In the genomic region with DNA sequence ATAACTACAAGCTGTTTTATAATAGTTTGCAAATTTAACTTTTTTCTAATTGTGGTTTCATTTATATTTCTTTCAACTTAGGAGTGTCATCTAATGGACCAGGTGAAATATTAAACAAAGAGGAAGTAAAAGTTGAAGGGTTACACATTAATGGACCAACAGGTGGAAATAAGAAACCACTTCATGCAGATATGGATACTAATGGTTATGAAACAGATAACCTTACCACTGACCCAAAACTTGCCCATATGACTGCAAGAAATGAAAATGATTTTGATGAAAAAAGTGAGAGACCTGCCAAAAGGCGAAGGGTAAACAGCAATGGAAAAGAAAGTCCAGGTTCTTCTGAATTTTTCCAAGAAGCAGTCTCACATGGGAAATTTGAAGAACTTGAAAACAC, we compare ENCODE assay signal across 9 cellular contexts. TPM values are rescaled to one million over a fixed set of nuclear protein-coding genes. Genes with fewer than 3 reads are reported as not detected.
DNase-seq lines count a peak whose midpoint lies in the region; ATAC-seq lines count a peak whose summit lies in the region.
"Had no signal": no experiment of that assay in that cellular context is flagged by ENCODE, and none has a peak within 500 bp of the region (broad histone marks: within the 10 kb centered on the region; RNA-seq: fewer than 3 reads in every experiment).

No MANE protein-coding gene starts in this region.

- no peak for DNase-seq in activated CD4-positive, alpha-beta T cell treated with anti-CD3 and anti-CD28 coated beads, Interleukin-2, amount 10 ng/mL, durations not matched to agents 24 days and 14 days
- DNase-seq in activated CD4-positive, alpha-beta T cell treated with anti-CD3 and anti-CD28 coated beads, Interleukin-2, amount 10 ng/mL, durations not matched to agents 7 days and 5 days: no peak
- DNase-seq in NCI-H1417 treated with DMSO at 0.1 percent for 48 hours (lab: John Stamatoyannopoulos, UW): no peak
- DNase-seq in anterior cingulate cortex (lab: John Stamatoyannopoulos, UW): no peak
- no peak for DNase-seq in islet precursor cell
- DNase-seq: NCI-H1092 had no signal

- peak; percentile 88 for ATAC-seq in HG02610 (IDR thresholded peaks at IDR 0.05; ENCODE audit: unreplicated experiment)
- ATAC-seq in HG03571 (IDR thresholded peaks at IDR 0.05; ENCODE audit: unreplicated experiment): peak; percentile 85

- no peak overlapping the region for H3K4me3 Mint-ChIP-seq in activated CD4-positive, alpha-beta T cell treated with anti-CD3 and anti-CD28 coated beads, Interleukin-2, amount 10 ng/mL, durations not matched to agents 24 days and 14 days
- no peak overlapping the region for H3K4me3 Mint-ChIP-seq in activated CD4-positive, alpha-beta T cell treated with anti-CD3 and anti-CD28 coated beads, Interleukin-2, amount 10 ng/mL, durations not matched to agents 7 days and 5 days
- peak overlapping the region; percentile 4 for H3K4me3 Mint-ChIP-seq in stimulated activated naive CD8-positive, alpha-beta T cell treated with anti-CD3 and anti-CD28 coated beads, Interleukin-15, Interleukin-2, amounts not matched to agents 100 ng/mL and 50 ng/mL, for 24 hours

- POLR2A ChIA-PET in activated CD4-positive, alpha-beta T cell treated with anti-CD3 and anti-CD28 coated beads, Interleukin-2, amount 10 ng/mL, durations not matched to agents 7 days and 5 days (lab: Charles Lee): no interaction called here

- H3K9me3 Mint-ChIP-seq in activated CD4-positive, alpha-beta T cell treated with anti-CD3 and anti-CD28 coated beads, Interleukin-2, amount 10 ng/mL, durations not matched to agents 24 days and 14 days: no peaks in the 10 kb centered on the region
- H3K9me3 Mint-ChIP-seq in activated CD4-positive, alpha-beta T cell treated with anti-CD3 and anti-CD28 coated beads, Interleukin-2, amount 10 ng/mL, durations not matched to agents 7 days and 5 days: no peaks in the 10 kb centered on the region
- H3K9me3 Mint-ChIP-seq in stimulated activated naive CD8-positive, alpha-beta T cell treated with anti-CD3 and anti-CD28 coated beads, Interleukin-15, Interleukin-2, amounts not matched to agents 100 ng/mL and 50 ng/mL, for 24 hours: no peaks in the 10 kb centered on the region

- no peaks in the 10 kb centered on the region for H3K27me3 Mint-ChIP-seq in activated CD4-positive, alpha-beta T cell treated with anti-CD3 and anti-CD28 coated beads, Interleukin-2, amount 10 ng/mL, durations not matched to agents 24 days and 14 days
- H3K27me3 Mint-ChIP-seq in activated CD4-positive, alpha-beta T cell treated with anti-CD3 and anti-CD28 coated beads, Interleukin-2, amount 10 ng/mL, durations not matched to agents 7 days and 5 days: no peaks in the 10 kb centered on the region
- H3K27me3 Mint-ChIP-seq in stimulated activated naive CD8-positive, alpha-beta T cell treated with anti-CD3 and anti-CD28 coated beads, Interleukin-15, Interleukin-2, amounts not matched to agents 100 ng/mL and 50 ng/mL, for 24 hours: no peaks in the 10 kb centered on the region

- H3K27ac Mint-ChIP-seq in activated CD4-positive, alpha-beta T cell treated with anti-CD3 and anti-CD28 coated beads, Interleukin-2, amount 10 ng/mL, durations not matched to agents 24 days and 14 days: peak overlapping the region; percentile 75
- H3K27ac Mint-ChIP-seq in activated CD4-positive, alpha-beta T cell treated with anti-CD3 and anti-CD28 coated beads, Interleukin-2, amount 10 ng/mL, durations not matched to agents 7 days and 5 days: no peak overlapping the region
- H3K27ac Mint-ChIP-seq in stimulated activated naive CD8-positive, alpha-beta T cell treated with anti-CD3 and anti-CD28 coated beads, Interleukin-15, Interleukin-2, amounts not matched to agents 100 ng/mL and 50 ng/mL, for 24 hours: peak overlapping the region; percentile 53

- H3K36me3 Mint-ChIP-seq in activated CD4-positive, alpha-beta T cell treated with anti-CD3 and anti-CD28 coated beads, Interleukin-2, amount 10 ng/mL, durations not matched to agents 24 days and 14 days (ENCODE audit: low read depth): peaks cover 48% of the 10 kb centered on the region
- peaks cover 59% of the 10 kb centered on the region for H3K36me3 Mint-ChIP-seq in activated CD4-positive, alpha-beta T cell treated with anti-CD3 and anti-CD28 coated beads, Interleukin-2, amount 10 ng/mL, durations not matched to agents 7 days and 5 days (ENCODE audit: low read depth)
- peaks cover 70% of the 10 kb centered on the region for H3K36me3 Mint-ChIP-seq in stimulated activated naive CD8-positive, alpha-beta T cell treated with anti-CD3 and anti-CD28 coated beads, Interleukin-15, Interleukin-2, amounts not matched to agents 100 ng/mL and 50 ng/mL, for 24 hours (ENCODE audit: low read depth)

- intact Hi-C loops in activated CD4-positive, alpha-beta T cell treated with anti-CD3 and anti-CD28 coated beads, Interleukin-2, amount 10 ng/mL, durations not matched to agents 24 days and 14 days (cut with micrococcal nuclease): loop anchor here (5.0 kb wide), 2 partner anchors 217 to 448 kb away; a partner anchor contains a TSS

- H3K4me1 Mint-ChIP-seq in activated CD4-positive, alpha-beta T cell treated with anti-CD3 and anti-CD28 coated beads, Interleukin-2, amount 10 ng/mL, durations not matched to agents 24 days and 14 days: peaks cover 27% of the 10 kb centered on the region
- H3K4me1 Mint-ChIP-seq in activated CD4-positive, alpha-beta T cell treated with anti-CD3 and anti-CD28 coated beads, Interleukin-2, amount 10 ng/mL, durations not matched to agents 7 days and 5 days: peaks cover 22% of the 10 kb centered on the region
- H3K4me1 Mint-ChIP-seq in stimulated activated naive CD8-positive, alpha-beta T cell treated with anti-CD3 and anti-CD28 coated beads, Interleukin-15, Interleukin-2, amounts not matched to agents 100 ng/mL and 50 ng/mL, for 24 hours (ENCODE audit: low read depth): peaks cover 44% of the 10 kb centered on the region

- CTCF ChIA-PET in activated CD4-positive, alpha-beta T cell treated with anti-CD3 and anti-CD28 coated beads, Interleukin-2, amount 10 ng/mL, durations not matched to agents 7 days and 5 days (lab: Charles Lee): interaction anchor here (0.8 kb wide), 1 partner anchor 8 kb away, joined by 3 read pairs; no protein-coding TSS in a partner anchor

RNA-seq across cellular contexts. Expression of a gene that starts 59.7 kb away (rescaled TPM):
- 51.8 and 54.9 TPM in 2 replicates for total RNA-seq in activated CD4-positive, alpha-beta T cell treated with anti-CD3 and anti-CD28 coated beads, Interleukin-2, amount 10 ng/mL, durations not matched to agents 24 days and 14 days
- total RNA-seq in activated CD4-positive, alpha-beta T cell treated with anti-CD3 and anti-CD28 coated beads, Interleukin-2, amount 10 ng/mL, durations not matched to agents 7 days and 5 days: 10 to 100 TPM; 54.2 to 56.9 TPM

RNA-seq across cellular contexts. Expression of a gene that starts 59.8 kb away (rescaled TPM):
- total RNA-seq in activated CD4-positive, alpha-beta T cell treated with anti-CD3 and anti-CD28 coated beads, Interleukin-2, amount 10 ng/mL, durations not matched to agents 24 days and 14 days: 0.26 and 2.7 TPM in 2 replicates
- 1 to 10 TPM; 2.9 to 4.2 TPM for total RNA-seq in activated CD4-positive, alpha-beta T cell treated with anti-CD3 and anti-CD28 coated beads, Interleukin-2, amount 10 ng/mL, durations not matched to agents 7 days and 5 days
